In genomic region chr7:106841896-106842390, GRCh38 we compare ENCODE assay signal across 16 cellular contexts. TPM values are rescaled to one million over a fixed set of nuclear protein-coding genes. Genes with fewer than 3 reads are reported as not detected.
DNase-seq lines count a peak whose midpoint lies in the region; ATAC-seq and TF ChIP-seq lines count a peak whose summit lies in the region.
"Had no signal": no experiment of that assay in that cellular context is flagged by ENCODE, and none has a peak within 500 bp of the region (broad histone marks: within the 10 kb centered on the region; RNA-seq: fewer than 3 reads in every experiment).

No MANE protein-coding gene starts in this region.

- TF ChIP-seq EP300 in suprapubic skin (IDR thresholded peaks at IDR 0.05), result no peak

- no peak overlapping the region for H3K27ac ChIP-seq in suprapubic skin
- H3K27ac ChIP-seq: SK-N-MC had no signal

- no peak for TF ChIP-seq POLR2A in suprapubic skin (IDR thresholded peaks at IDR 0.05)

- H3K4me3 ChIP-seq in kidney epithelial cell (ENCODE audit: low read depth, low read length), result no peak overlapping the region
- H3K4me3 ChIP-seq in suprapubic skin, result no peak overlapping the region
- H3K4me3 ChIP-seq: MG63, SK-N-MC had no signal

- H3K9me3 ChIP-seq in suprapubic skin, result no peaks in the 10 kb centered on the region
- H3K9me3 ChIP-seq: MG63 had no signal

- ATAC-seq in HG03135 (IDR thresholded peaks at IDR 0.05; ENCODE audit: unreplicated experiment), result no peak
- ATAC-seq: sciatic nerve had no signal

- no peak for TF ChIP-seq CTCF in kidney epithelial cell (IDR thresholded peaks at IDR 0.05; ENCODE audit: insufficient read depth, low read length, poor library complexity, severe bottlenecking)
- TF ChIP-seq CTCF in suprapubic skin (IDR thresholded peaks at IDR 0.05), result no peak

- peak; percentile 58 for DNase-seq in Daoy (ENCODE audit: low read depth)
- DNase-seq in NCI-H1417 (lab: John Stamatoyannopoulos, UW), result peak; percentile 47 to 98 (median 80)
- peak; percentile 23 for DNase-seq in SK-MEL-5 (ENCODE audit: low read depth, low spot score)
- DNase-seq in kidney epithelial cell (ENCODE audit: low read depth), result peak; percentile 69
- DNase-seq in OCI-M1 (lab: John Stamatoyannopoulos, UW), result no peak
- DNase-seq in suprapubic skin (ENCODE audit: low spot score in 2 of 2), result no peak
- DNase-seq in hepatic stellate cell (ENCODE audit: low spot score), result no peak
- DNase-seq: activated CD4-positive, CD25-positive, alpha-beta regulatory T cell treated with anti-CD3 and anti-CD28 coated beads, Interleukin-2, amount 50 U/mL, for 72 hours; activated T-cell treated with anti-CD3 and anti-CD28 coated beads, Interleukin-2, amount 50 U/mL, for 1 hour; AML-193; MG63; NCI-H526 treated with DMSO at 0.1 percent for 48 hours had no signal

- H3K36me3 ChIP-seq in kidney epithelial cell (ENCODE audit: control insufficient read depth, insufficient read depth, low read length), result no peaks in the 10 kb centered on the region
- no peaks in the 10 kb centered on the region for H3K36me3 ChIP-seq in suprapubic skin
- H3K36me3 ChIP-seq: MG63 had no signal

- in situ Hi-C loops in SK-MEL-5 (cut with HindIII; ENCODE audit: low pct_unique_long_range_greater_than_20kb, low sequenced_read_pairs), result no loop called here

- no peaks in the 10 kb centered on the region for H3K4me1 ChIP-seq in suprapubic skin

- H3K27me3 ChIP-seq in kidney epithelial cell (ENCODE audit: control insufficient read depth, insufficient read depth, low read length) (no peaks in the 10 kb centered on the region), suprapubic skin (no peaks in the 10 kb centered on the region)
- H3K27me3 ChIP-seq: MG63 had no signal

RNA-seq across cellular contexts. Expression of gene PIK3CG, which starts 23.1 kb away (rescaled TPM):
- total RNA-seq in Daoy (2014; rRNA removed; shearing (Covaris generic)), result 0.86 and 1.5 TPM in 2 replicates
- total RNA-seq in SK-MEL-5 (2014; rRNA removed; shearing (Covaris generic)), result 0.03 and 0.05 TPM in 2 replicates
- polyA plus RNA-seq in SK-MEL-5 (2015; cell fraction: cytosol; rRNA removed), result not detected in 2 replicates
- polyA plus RNA-seq in SK-MEL-5 (2015; cell fraction: nucleus; rRNA removed), result not detected in 2 replicates
- 0.50 and 0.75 TPM in 2 replicates for total RNA-seq in kidney epithelial cell
- total RNA-seq in suprapubic skin, result 1 to 10 TPM; 1.3 to 6.2 (median 2.3) TPM
- total RNA-seq: H1 had no signal
- polyA plus RNA-seq: H1 had no signal

Comparison
In these comparisons a context has a peak if more than half of its experiments do, and no peak if none do; other contexts are left out.
1. DNase-seq: peak in Daoy (single experiment), NCI-H1417 (3 of 3), SK-MEL-5 (single experiment) and kidney epithelial cell (single experiment); none in OCI-M1 (single experiment), suprapubic skin (0 of 2) and hepatic stellate cell (single experiment).